In genomic region chr7:6221340-6222319, GRCh38 we compare ENCODE assay signal across 2 cellular contexts.
TF ChIP-seq lines count a peak whose summit lies in the region.

No MANE protein-coding gene starts in this region.

TF ChIP-seq in SK-N-SH, 30 proteins besides CTCF, POLR2A, EP300 and RAD21 (continued from another document):
- TF ChIP-seq, protein P1, sequence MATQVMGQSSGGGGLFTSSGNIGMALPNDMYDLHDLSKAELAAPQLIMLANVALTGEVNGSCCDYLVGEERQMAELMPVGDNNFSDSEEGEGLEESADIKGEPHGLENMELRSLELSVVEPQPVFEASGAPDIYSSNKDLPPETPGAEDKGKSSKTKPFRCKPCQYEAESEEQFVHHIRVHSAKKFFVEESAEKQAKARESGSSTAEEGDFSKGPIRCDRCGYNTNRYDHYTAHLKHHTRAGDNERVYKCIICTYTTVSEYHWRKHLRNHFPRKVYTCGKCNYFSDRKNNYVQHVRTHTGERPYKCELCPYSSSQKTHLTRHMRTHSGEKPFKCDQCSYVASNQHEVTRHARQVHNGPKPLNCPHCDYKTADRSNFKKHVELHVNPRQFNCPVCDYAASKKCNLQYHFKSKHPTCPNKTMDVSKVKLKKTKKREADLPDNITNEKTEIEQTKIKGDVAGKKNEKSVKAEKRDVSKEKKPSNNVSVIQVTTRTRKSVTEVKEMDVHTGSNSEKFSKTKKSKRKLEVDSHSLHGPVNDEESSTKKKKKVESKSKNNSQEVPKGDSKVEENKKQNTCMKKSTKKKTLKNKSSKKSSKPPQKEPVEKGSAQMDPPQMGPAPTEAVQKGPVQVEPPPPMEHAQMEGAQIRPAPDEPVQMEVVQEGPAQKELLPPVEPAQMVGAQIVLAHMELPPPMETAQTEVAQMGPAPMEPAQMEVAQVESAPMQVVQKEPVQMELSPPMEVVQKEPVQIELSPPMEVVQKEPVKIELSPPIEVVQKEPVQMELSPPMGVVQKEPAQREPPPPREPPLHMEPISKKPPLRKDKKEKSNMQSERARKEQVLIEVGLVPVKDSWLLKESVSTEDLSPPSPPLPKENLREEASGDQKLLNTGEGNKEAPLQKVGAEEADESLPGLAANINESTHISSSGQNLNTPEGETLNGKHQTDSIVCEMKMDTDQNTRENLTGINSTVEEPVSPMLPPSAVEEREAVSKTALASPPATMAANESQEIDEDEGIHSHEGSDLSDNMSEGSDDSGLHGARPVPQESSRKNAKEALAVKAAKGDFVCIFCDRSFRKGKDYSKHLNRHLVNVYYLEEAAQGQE (IDR thresholded peaks at IDR 0.05; ENCODE audit: low read depth, low read length), result no peak
- TF ChIP-seq SMC3 (IDR thresholded peaks at IDR 0.05; ENCODE audit: low read depth, low read length) (no peak), ZBTB33 (IDR thresholded peaks at IDR 0.05; ENCODE audit: borderline replicate concordance, low read depth) (no peak), RFX5 (IDR thresholded peaks at IDR 0.05; ENCODE audit: low read length) (no peak), JUND (IDR thresholded peaks at IDR 0.05) (peak; percentile 15; the same call in 1 of the 2 replicates), NRF1 (IDR thresholded peaks at IDR 0.05; ENCODE audit: low read depth, low read length) (no peak), CHD2 (IDR thresholded peaks at IDR 0.05; ENCODE audit: low read length, partially characterized antibody) (no peak), YY1 (IDR thresholded peaks at IDR 0.05; ENCODE audit: low read depth) (no peak), TCF12 (IDR thresholded peaks at IDR 0.05) (0 out of 2 replicates have a peak, but pooled peaks have one; percentile 41), SIN3A (IDR thresholded peaks at IDR 0.05; ENCODE audit: borderline replicate concordance, low read depth, low read length) (no peak), MEF2A (IDR thresholded peaks at IDR 0.05; ENCODE audit: borderline replicate concordance, low read depth) (no peak)
- TF ChIP-seq, protein P2, sequence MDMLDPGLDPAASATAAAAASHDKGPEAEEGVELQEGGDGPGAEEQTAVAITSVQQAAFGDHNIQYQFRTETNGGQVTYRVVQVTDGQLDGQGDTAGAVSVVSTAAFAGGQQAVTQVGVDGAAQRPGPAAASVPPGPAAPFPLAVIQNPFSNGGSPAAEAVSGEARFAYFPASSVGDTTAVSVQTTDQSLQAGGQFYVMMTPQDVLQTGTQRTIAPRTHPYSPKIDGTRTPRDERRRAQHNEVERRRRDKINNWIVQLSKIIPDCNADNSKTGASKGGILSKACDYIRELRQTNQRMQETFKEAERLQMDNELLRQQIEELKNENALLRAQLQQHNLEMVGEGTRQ (IDR thresholded peaks at IDR 0.05; ENCODE audit: borderline replicate concordance, low read depth, low read length), result no peak

TF ChIP-seq in SK-N-SH treated with all-trans-retinoic acid at 6 μM for 48 hours, 23 proteins besides CTCF, POLR2A, EP300 and RAD21 (continued from another document):
- TF ChIP-seq TOX (CRISPR knock-in tag; IDR thresholded peaks at IDR 0.05; ENCODE audit: borderline replicate concordance) (no peak), ISL1 (CRISPR knock-in tag; IDR thresholded peaks at IDR 0.05) (no peak), ZNF70 (CRISPR knock-in tag; IDR thresholded peaks at IDR 0.05) (no peak), ZNF8 (CRISPR knock-in tag; IDR thresholded peaks at IDR 0.05) (no peak), SNAI2 (CRISPR knock-in tag; IDR thresholded peaks at IDR 0.05) (no peak), PATZ1 (CRISPR knock-in tag; IDR thresholded peaks at IDR 0.05; ENCODE audit: borderline replicate concordance) (no peak), ZFP3 (CRISPR knock-in tag; IDR thresholded peaks at IDR 0.05) (no peak), BACH2 (CRISPR knock-in tag; IDR thresholded peaks at IDR 0.05; ENCODE audit: borderline replicate concordance) (no peak), ESRRG (CRISPR knock-in tag; IDR thresholded peaks at IDR 0.05) (no peak), ARNTL (CRISPR knock-in tag; IDR thresholded peaks at IDR 0.05; ENCODE audit: borderline replicate concordance, low read depth) (no peak)
- TF ChIP-seq, protein P3, sequence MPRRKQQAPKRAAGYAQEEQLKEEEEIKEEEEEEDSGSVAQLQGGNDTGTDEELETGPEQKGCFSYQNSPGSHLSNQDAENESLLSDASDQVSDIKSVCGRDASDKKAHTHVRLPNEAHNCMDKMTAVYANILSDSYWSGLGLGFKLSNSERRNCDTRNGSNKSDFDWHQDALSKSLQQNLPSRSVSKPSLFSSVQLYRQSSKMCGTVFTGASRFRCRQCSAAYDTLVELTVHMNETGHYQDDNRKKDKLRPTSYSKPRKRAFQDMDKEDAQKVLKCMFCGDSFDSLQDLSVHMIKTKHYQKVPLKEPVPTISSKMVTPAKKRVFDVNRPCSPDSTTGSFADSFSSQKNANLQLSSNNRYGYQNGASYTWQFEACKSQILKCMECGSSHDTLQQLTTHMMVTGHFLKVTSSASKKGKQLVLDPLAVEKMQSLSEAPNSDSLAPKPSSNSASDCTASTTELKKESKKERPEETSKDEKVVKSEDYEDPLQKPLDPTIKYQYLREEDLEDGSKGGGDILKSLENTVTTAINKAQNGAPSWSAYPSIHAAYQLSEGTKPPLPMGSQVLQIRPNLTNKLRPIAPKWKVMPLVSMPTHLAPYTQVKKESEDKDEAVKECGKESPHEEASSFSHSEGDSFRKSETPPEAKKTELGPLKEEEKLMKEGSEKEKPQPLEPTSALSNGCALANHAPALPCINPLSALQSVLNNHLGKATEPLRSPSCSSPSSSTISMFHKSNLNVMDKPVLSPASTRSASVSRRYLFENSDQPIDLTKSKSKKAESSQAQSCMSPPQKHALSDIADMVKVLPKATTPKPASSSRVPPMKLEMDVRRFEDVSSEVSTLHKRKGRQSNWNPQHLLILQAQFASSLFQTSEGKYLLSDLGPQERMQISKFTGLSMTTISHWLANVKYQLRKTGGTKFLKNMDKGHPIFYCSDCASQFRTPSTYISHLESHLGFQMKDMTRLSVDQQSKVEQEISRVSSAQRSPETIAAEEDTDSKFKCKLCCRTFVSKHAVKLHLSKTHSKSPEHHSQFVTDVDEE (CRISPR knock-in tag; IDR thresholded peaks at IDR 0.05), result no peak
